8 cellular contexts compared by ENCODE assay signal in genomic region chr1:27872802-27873665, GRCh38. TPM values are rescaled to one million over a fixed set of nuclear protein-coding genes. Genes with fewer than 3 reads are reported as not detected.
DNase-seq lines count a peak whose midpoint lies in the region; ATAC-seq and TF ChIP-seq lines count a peak whose summit lies in the region.

No MANE protein-coding gene starts in this region.

- H3K4me3 Mint-ChIP-seq in naive thymus-derived CD8-positive, alpha-beta T cell: peak overlapping the region; percentile 88 to 100 (median 98)

- peaks cover 25 to 75% (median 53%) of the 10 kb centered on the region in 4 donors for H3K4me1 Mint-ChIP-seq in naive thymus-derived CD8-positive, alpha-beta T cell

- H3K27me3 Mint-ChIP-seq in naive thymus-derived CD8-positive, alpha-beta T cell: no peaks in the 10 kb centered on the region

- peak; percentile 19 for ATAC-seq in HG02885 (IDR thresholded peaks at IDR 0.05; ENCODE audit: poor library complexity, unreplicated experiment)
- peak; percentile 29 to 35 for ATAC-seq in naive thymus-derived CD8-positive, alpha-beta T cell

- DNase-seq in AG20443 (ENCODE audit: low spot score) (peak; percentile 28), erythroblast (lab: John Stamatoyannopoulos, UW) (peak in 1 of 2 experiments; percentile 70), T1000 (lab: John Stamatoyannopoulos, UW) (no peak), NCI-H524 (lab: John Stamatoyannopoulos, UW) (no peak), D341Med (ENCODE audit: low spot score) (no peak)
- DNase-seq in activated CD4-positive, alpha-beta T cell treated with anti-CD3 and anti-CD28 coated beads for 4 hours: peak; percentile 21 to 33
- DNase-seq in naive thymus-derived CD8-positive, alpha-beta T cell: peak in 3 of 10 donors; percentile 33 to 40 (median 39)

- H3K27ac Mint-ChIP-seq in naive thymus-derived CD8-positive, alpha-beta T cell: peak overlapping the region; percentile 63 to 98 (median 94)

- peaks cover 0 to 19% (median 3%) of the 10 kb centered on the region in 3 donors for H3K36me3 Mint-ChIP-seq in naive thymus-derived CD8-positive, alpha-beta T cell

- POLR2A ChIA-PET in naive thymus-derived CD8-positive, alpha-beta T cell (lab: Charles Lee): interaction anchor here (0.6 to 1.6 kb wide), 7 partner anchors 9 to 87 kb away, joined by 3 to 11 read pairs (median 4); partner anchors contain the start of genes PPP1R8 and XKR8

- peak; percentile 67 for TF ChIP-seq POLR2A in erythroblast (IDR thresholded peaks at IDR 0.05; ENCODE audit: low read length)

- no peaks in the 10 kb centered on the region for H3K9me3 Mint-ChIP-seq in naive thymus-derived CD8-positive, alpha-beta T cell

RNA-seq across cellular contexts. Expression of gene THEMIS2, which starts 0.7 kb away (rescaled TPM):
- 10 to 100 TPM; 53.3 to 57.9 TPM for total RNA-seq in naive thymus-derived CD8-positive, alpha-beta T cell
- 10 to 100 TPM; 14.1 to 48.5 (median 23.7) TPM for polyA plus RNA-seq in naive thymus-derived CD8-positive, alpha-beta T cell

RNA-seq across cellular contexts. Expression of gene RPA2, which starts 41.3 kb away (rescaled TPM):
- 10 to 100 TPM; 66.6 to 78.6 TPM for total RNA-seq in naive thymus-derived CD8-positive, alpha-beta T cell
- 100 to 1,000 TPM; 213 to 229 (median 215) TPM for polyA plus RNA-seq in naive thymus-derived CD8-positive, alpha-beta T cell

RNA-seq across cellular contexts. Expression of gene PPP1R8, which starts 42.5 kb away (rescaled TPM):
- total RNA-seq in naive thymus-derived CD8-positive, alpha-beta T cell: 10 to 100 TPM; 40.2 to 42.5 TPM
- polyA plus RNA-seq in naive thymus-derived CD8-positive, alpha-beta T cell: 10 to 100 TPM; 27.8 to 37.8 (median 36.2) TPM

Comparison
In these comparisons a context has a peak if more than half of its experiments do, and no peak if none do; other contexts are left out.
1. DNase-seq: peak in AG20443 (single experiment) and activated CD4-positive, alpha-beta T cell treated with anti-CD3 and anti-CD28 coated beads for 4 hours (2 of 2); none in T1000 (single experiment), NCI-H524 (0 of 2) and D341Med (single experiment).